ENCODE assay signal across 8 cellular contexts in the genomic region with DNA sequence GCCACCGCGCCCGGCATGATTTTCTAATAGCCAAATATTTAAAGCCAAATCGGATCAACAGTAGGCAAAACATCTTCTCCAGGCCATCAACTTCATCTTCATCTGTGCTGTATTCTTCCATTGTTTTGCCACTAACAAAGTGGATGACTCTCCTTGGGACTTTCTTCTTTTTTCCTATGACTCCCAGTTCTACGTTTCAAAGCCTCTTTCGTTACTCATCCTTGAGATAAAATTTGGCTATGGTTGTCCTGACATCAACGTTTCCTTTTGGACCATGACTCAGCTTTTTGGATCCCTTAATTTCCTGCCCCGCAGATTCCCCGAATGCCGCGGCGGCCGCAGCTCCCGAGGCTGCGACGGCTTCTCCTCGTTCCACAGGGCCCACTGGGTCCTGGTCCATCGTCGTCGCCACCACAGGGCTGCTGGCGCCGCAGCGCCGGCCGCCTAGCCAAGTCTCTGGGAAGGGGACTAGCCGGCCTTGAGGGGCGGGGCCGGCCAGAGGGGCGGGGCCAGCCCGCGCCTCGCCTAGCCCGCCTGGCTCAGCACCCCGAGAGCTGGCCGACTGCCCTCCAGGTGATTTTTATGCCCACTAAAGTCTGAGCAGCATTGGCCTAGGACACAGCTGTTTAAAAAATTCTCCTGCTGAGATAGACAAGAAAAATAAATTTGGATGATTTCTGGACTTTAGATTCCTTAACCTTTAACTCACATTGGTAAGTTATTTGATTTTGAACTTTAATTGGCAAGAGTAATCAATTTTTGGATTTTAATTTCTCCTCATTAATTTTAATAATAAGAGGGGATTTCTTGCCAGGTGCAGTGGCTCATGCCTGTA.
DNase-seq lines count a peak whose midpoint lies in the region; ATAC-seq and TF ChIP-seq lines count a peak whose summit lies in the region.

No MANE protein-coding gene starts in this region.

- peak overlapping the region in 5 of 7 donors; percentile 36 to 80 (median 47) for H3K4me3 Mint-ChIP-seq in CD8-positive, alpha-beta memory T cell
- H3K4me3 Mint-ChIP-seq in activated naive CD8-positive, alpha-beta T cell = peak overlapping the region; percentile 74
- peak overlapping the region; percentile 19 for H3K4me3 Mint-ChIP-seq in neural progenitor cell

- H3F3A ChIP-seq in neural progenitor cell (ENCODE audit: low read depth) = no peaks in the 10 kb centered on the region

- no peak overlapping the region for H3K4me3 ChIP-seq in CD8-positive, alpha-beta memory T cell (ENCODE audit: low read length)
- H3K4me3 ChIP-seq in neural progenitor cell = peak overlapping the region; percentile 6

- H3K9me3 Mint-ChIP-seq in CD8-positive, alpha-beta memory T cell = peaks cover 9 to 12% (median 9%) of the 10 kb centered on the region in 5 donors
- H3K9me3 Mint-ChIP-seq in activated naive CD8-positive, alpha-beta T cell (ENCODE audit: low read depth) = peaks cover 10% of the 10 kb centered on the region
- H3K9me3 Mint-ChIP-seq in neural progenitor cell = peaks cover 4% of the 10 kb centered on the region

- H3K27me3 ChIP-seq in CD8-positive, alpha-beta memory T cell (ENCODE audit: insufficient read depth, low read length, poor library complexity, severe bottlenecking) = no peaks in the 10 kb centered on the region
- no peaks in the 10 kb centered on the region for H3K27me3 ChIP-seq in neural progenitor cell

- H3K36me3 ChIP-seq in CD8-positive, alpha-beta memory T cell (ENCODE audit: insufficient read depth, low read length) = no peaks in the 10 kb centered on the region
- no peaks in the 10 kb centered on the region for H3K36me3 ChIP-seq in neural progenitor cell

- H3K4me2 ChIP-seq in neural progenitor cell = peak overlapping the region; percentile 60

- no peak overlapping the region for H3K9ac ChIP-seq in neural progenitor cell

- peak; percentile 71 for ATAC-seq in GM21526 (IDR thresholded peaks at IDR 0.05; ENCODE audit: low FRiP score, unreplicated experiment)
- ATAC-seq in GM18870 (IDR thresholded peaks at IDR 0.05; ENCODE audit: unreplicated experiment) = no peak
- no peak for ATAC-seq in HG02981 (IDR thresholded peaks at IDR 0.05; ENCODE audit: unreplicated experiment)

- peaks cover 4 to 12% of the 10 kb centered on the region in 2 donors for H3K27me3 Mint-ChIP-seq in CD8-positive, alpha-beta memory T cell
- H3K27me3 Mint-ChIP-seq in activated naive CD8-positive, alpha-beta T cell = peaks cover 9% of the 10 kb centered on the region
- H3K27me3 Mint-ChIP-seq in neural progenitor cell (ENCODE audit: insufficient read depth, low read depth) = no peaks in the 10 kb centered on the region

- no peaks in the 10 kb centered on the region for H3K4me1 ChIP-seq in CD8-positive, alpha-beta memory T cell (ENCODE audit: insufficient read depth, low read length)
- peaks cover 3% of the 10 kb centered on the region for H3K4me1 ChIP-seq in neural progenitor cell

- peak overlapping the region; percentile 73 for H2AFZ ChIP-seq in neural progenitor cell (replicated peaks)

- DNase-seq in CD8-positive, alpha-beta memory T cell = no peak
- DNase-seq in NCI-H2227 treated with DMSO at 0.1 percent for 48 hours (lab: John Stamatoyannopoulos, UW) (peak; percentile 53), glomerular visceral epithelial cell (ENCODE audit: extremely low spot score) (peak; percentile 95), neural progenitor cell (ENCODE audit: low spot score) (peak; percentile 84)

- CTCF ChIA-PET in CD8-positive, alpha-beta memory T cell (lab: Charles Lee) = no interaction called here

- H3K4me1 Mint-ChIP-seq in CD8-positive, alpha-beta memory T cell = peaks cover 7 to 14% (median 10%) of the 10 kb centered on the region in 3 donors
- H3K4me1 Mint-ChIP-seq in activated naive CD8-positive, alpha-beta T cell (ENCODE audit: low read depth) = peaks cover 4% of the 10 kb centered on the region
- H3K4me1 Mint-ChIP-seq in neural progenitor cell = peaks cover 4% of the 10 kb centered on the region

- H4K20me1 ChIP-seq in neural progenitor cell (ENCODE audit: low read depth) = no peaks in the 10 kb centered on the region

- H3K27ac ChIP-seq in CD8-positive, alpha-beta memory T cell (ENCODE audit: low read depth, low read length) = peak overlapping the region; percentile 40
- no peak overlapping the region for H3K27ac ChIP-seq in neural progenitor cell

- H3K27ac Mint-ChIP-seq in CD8-positive, alpha-beta memory T cell = peak overlapping the region in 1 of 8 donors; percentile 43
- H3K27ac Mint-ChIP-seq in activated naive CD8-positive, alpha-beta T cell = peak overlapping the region; percentile 19
- H3K27ac Mint-ChIP-seq in neural progenitor cell = peak overlapping the region; percentile 5

- H3K79me2 ChIP-seq in neural progenitor cell (ENCODE audit: low read depth) = no peaks in the 10 kb centered on the region

- H3K36me3 Mint-ChIP-seq in CD8-positive, alpha-beta memory T cell = peaks cover 0 to 10% (median 0%) of the 10 kb centered on the region in 3 donors
- peaks cover 8% of the 10 kb centered on the region for H3K36me3 Mint-ChIP-seq in activated naive CD8-positive, alpha-beta T cell
- no peaks in the 10 kb centered on the region for H3K36me3 Mint-ChIP-seq in neural progenitor cell

- TF ChIP-seq CTCF in neural progenitor cell (IDR thresholded peaks at IDR 0.05) = no peak

- no peaks in the 10 kb centered on the region for H3K9me3 ChIP-seq in CD8-positive, alpha-beta memory T cell (ENCODE audit: low read length)
- no peaks in the 10 kb centered on the region for H3K9me3 ChIP-seq in neural progenitor cell (ENCODE audit: low read depth)

- POLR2A ChIA-PET in CD8-positive, alpha-beta memory T cell (lab: Charles Lee) = no interaction called here

Comparison
In these comparisons a context has a peak if more than half of its experiments do, and no peak if none do; other contexts are left out.
1. DNase-seq: peak in NCI-H2227 treated with DMSO at 0.1 percent for 48 hours (single experiment), glomerular visceral epithelial cell (single experiment) and neural progenitor cell (single experiment); none in CD8-positive, alpha-beta memory T cell (0 of 5).
2. H3K4me3 Mint-ChIP-seq: peak in every context shown above with its lines; median percentile 74 in activated naive CD8-positive, alpha-beta T cell; 47 in CD8-positive, alpha-beta memory T cell; 19 in neural progenitor cell.